ENCODE assay signal across 1 cellular context in genomic region chr14:103607822-103608221, GRCh38.
TF ChIP-seq lines count a peak whose summit lies in the region.

No MANE protein-coding gene starts in this region.

TF ChIP-seq in endothelial cell of umbilical vein, 7 proteins besides CTCF, POLR2A, EP300 and RAD21:
- TF ChIP-seq EZH2 (IDR thresholded peaks at IDR 0.05; ENCODE audit: borderline replicate concordance, low read depth, low read length, severe bottlenecking) (peak; percentile 4), JUN (IDR thresholded peaks at IDR 0.05; ENCODE audit: borderline replicate concordance, insufficient read depth, insufficient read length, low read depth) (no peak)
